ENCODE assay signal across 12 cellular contexts in the genomic region with DNA sequence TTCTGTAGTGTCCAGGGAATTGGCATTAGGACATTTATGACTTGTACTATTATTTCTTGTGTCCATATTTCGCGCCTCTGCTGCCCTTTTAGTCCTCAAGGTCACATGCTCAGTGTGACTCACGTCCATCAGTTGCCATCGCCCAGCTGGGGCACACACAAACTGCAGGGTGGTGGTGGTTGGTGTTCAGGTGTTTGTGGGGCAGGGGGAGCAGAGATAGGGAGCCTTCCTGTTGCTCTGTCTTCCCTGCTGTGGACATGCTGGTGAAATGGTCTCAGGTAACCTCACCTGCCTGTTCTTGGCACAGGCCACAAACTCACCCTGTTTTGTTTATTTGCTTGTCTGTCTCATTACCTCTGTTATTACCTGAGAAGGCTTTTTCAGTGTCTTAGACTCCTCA. TPM values are rescaled to one million over a fixed set of nuclear protein-coding genes. Genes with fewer than 3 reads are reported as not detected.
A peak's percentile ranks its signal among the peaks of the same experiment; 100 is the strongest.
DNase-seq lines count a peak whose midpoint lies in the region; ATAC-seq and TF ChIP-seq lines count a peak whose summit lies in the region.
"Had no signal": no experiment of that assay in that cellular context is flagged by ENCODE, and none has a peak within 500 bp of the region (broad histone marks: within the 10 kb centered on the region; RNA-seq: fewer than 3 reads in every experiment).

No MANE protein-coding gene starts in this region.

- no peak overlapping the region for H3K4me3 Mint-ChIP-seq in chondrocyte (ENCODE audit: unreplicated experiment)
- H3K4me3 Mint-ChIP-seq in natural killer cell treated with Interleukin-12 subunit alpha and Interleukin-12 subunit beta and Interleukin-15 and Interleukin-18, amount 100 ng/mL, for 72 hours, result peak overlapping the region; percentile 81

- no peak for TF ChIP-seq EP300 in esophagus muscularis mucosa (IDR thresholded peaks at IDR 0.05)

- intact Hi-C loops in colonic mucosa (cut with DNase I) (no loop called here), esophagus muscularis mucosa (cut with DNase I) (no loop called here), thyroid gland (cut with DNase I) (no loop called here)

- no peak for ATAC-seq in natural killer cell treated with Interleukin-12 subunit alpha and Interleukin-12 subunit beta and Interleukin-15 and Interleukin-18, amount 100 ng/mL, for 72 hours

- no peak overlapping the region for H3K27ac ChIP-seq in colonic mucosa
- no peak overlapping the region for H3K27ac ChIP-seq in esophagus muscularis mucosa (replicated peaks in 1 of 4)
- no peak overlapping the region for H3K27ac ChIP-seq in thyroid gland
- H3K27ac ChIP-seq: coronary artery had no signal

- H3K36me3 ChIP-seq in colonic mucosa (peaks cover 16% of the 10 kb centered on the region), esophagus muscularis mucosa (peaks cover 39 to 80% (median 74%) of the 10 kb centered on the region in 4 donors), thyroid gland (peaks cover 24 to 33% of the 10 kb centered on the region in 2 donors)

- H3K27me3 Mint-ChIP-seq in chondrocyte (ENCODE audit: low read depth), result no peaks in the 10 kb centered on the region
- no peaks in the 10 kb centered on the region for H3K27me3 Mint-ChIP-seq in natural killer cell treated with Interleukin-12 subunit alpha and Interleukin-12 subunit beta and Interleukin-15 and Interleukin-18, amount 100 ng/mL, for 72 hours

- no peaks in the 10 kb centered on the region for H3K9me3 ChIP-seq in colonic mucosa
- no peaks in the 10 kb centered on the region for H3K9me3 ChIP-seq in esophagus muscularis mucosa
- no peaks in the 10 kb centered on the region for H3K9me3 ChIP-seq in thyroid gland

- 79% methylated on average over 4 of the region's 4 CpGs for WGBS in esophagus muscularis mucosa
- WGBS in thyroid gland, 2 donors, result 90 to 93% methylated on average over 4 of the region's 4 CpGs

- peak overlapping the region; percentile 90 for H3K27ac Mint-ChIP-seq in chondrocyte (ENCODE audit: unreplicated experiment)
- peak overlapping the region; percentile 79 to 94 for H3K27ac Mint-ChIP-seq in natural killer cell treated with Interleukin-12 subunit alpha and Interleukin-12 subunit beta and Interleukin-15 and Interleukin-18, amount 100 ng/mL, for 72 hours

- H3K9ac ChIP-seq in colonic mucosa (ENCODE audit: low read depth in 2 of 2, low read length in 2 of 2), result no peak overlapping the region

- H3K4me3 ChIP-seq in colonic mucosa, result no peak overlapping the region
- H3K4me3 ChIP-seq in esophagus muscularis mucosa, result no peak overlapping the region
- H3K4me3 ChIP-seq in thyroid gland (replicated peaks in 1 of 3), result no peak overlapping the region
- H3K4me3 ChIP-seq: coronary artery had no signal

- peaks cover 18% of the 10 kb centered on the region for H3K36me3 Mint-ChIP-seq in chondrocyte (ENCODE audit: low read depth)
- H3K36me3 Mint-ChIP-seq in natural killer cell treated with Interleukin-12 subunit alpha and Interleukin-12 subunit beta and Interleukin-15 and Interleukin-18, amount 100 ng/mL, for 72 hours, result peaks cover 4% of the 10 kb centered on the region

- H3K27me3 ChIP-seq in colonic mucosa (no peaks in the 10 kb centered on the region), esophagus muscularis mucosa (no peaks in the 10 kb centered on the region), thyroid gland (no peaks in the 10 kb centered on the region)

- H3K4me1 ChIP-seq in colonic mucosa, result no peaks in the 10 kb centered on the region
- H3K4me1 ChIP-seq in esophagus muscularis mucosa, result peaks cover 2 to 26% (median 21%) of the 10 kb centered on the region in 4 donors
- H3K4me1 ChIP-seq in thyroid gland, result no peaks in the 10 kb centered on the region

- no peak for TF ChIP-seq POLR2A in esophagus muscularis mucosa (IDR thresholded peaks at IDR 0.05; ENCODE audit: low read depth)
- TF ChIP-seq POLR2A in thyroid gland (IDR thresholded peaks at IDR 0.05), result no peak

- TF ChIP-seq CTCF in chondrocyte (IDR thresholded peaks at IDR 0.05) (no peak), colonic mucosa (IDR thresholded peaks at IDR 0.05) (no peak), esophagus muscularis mucosa (IDR thresholded peaks at IDR 0.05) (no peak), thyroid gland (IDR thresholded peaks at IDR 0.05) (no peak)

- DNase-seq in EH (ENCODE audit: low read depth) (peak; percentile 52), NCI-H2029 (lab: John Stamatoyannopoulos, UW) (peak; percentile 81), chondrocyte (ENCODE audit: low spot score) (no peak), colonic mucosa (no peak), esophagus muscularis mucosa (ENCODE audit: extremely low spot score) (no peak), anterior cingulate cortex (lab: John Stamatoyannopoulos, UW) (no peak), thyroid gland (no peak)
- DNase-seq in natural killer cell treated with Interleukin-12 subunit alpha and Interleukin-12 subunit beta and Interleukin-15 and Interleukin-18, amount 100 ng/mL, for 72 hours (ENCODE audit: low spot score), result no peak
- DNase-seq: activated CD8-positive, alpha-beta memory T cell treated with anti-CD3 and anti-CD28 coated beads, Interleukin-2, amount 50 U/mL, for 4 hours; NCI-H526; retina had no signal

- no peaks in the 10 kb centered on the region for H3K9me3 Mint-ChIP-seq in chondrocyte (ENCODE audit: low read depth)
- no peaks in the 10 kb centered on the region for H3K9me3 Mint-ChIP-seq in natural killer cell treated with Interleukin-12 subunit alpha and Interleukin-12 subunit beta and Interleukin-15 and Interleukin-18, amount 100 ng/mL, for 72 hours

- H3K4me1 Mint-ChIP-seq in chondrocyte (ENCODE audit: low read depth), result peaks cover 17% of the 10 kb centered on the region
- H3K4me1 Mint-ChIP-seq in natural killer cell treated with Interleukin-12 subunit alpha and Interleukin-12 subunit beta and Interleukin-15 and Interleukin-18, amount 100 ng/mL, for 72 hours (ENCODE audit: low read depth in 2 of 2), result peaks cover 20 to 26% of the 10 kb centered on the region in 2 donors

RNA-seq across cellular contexts. Expression of gene PRR12, which starts 22.4 kb away (rescaled TPM):
- total RNA-seq in chondrocyte, result 23.8 to 33.9 TPM (median 28.1 TPM) in 3 replicates
- 10 to 100 TPM; 29.7 to 45.7 TPM for total RNA-seq in natural killer cell treated with Interleukin-12 subunit alpha and Interleukin-12 subunit beta and Interleukin-15 and Interleukin-18, amount 100 ng/mL, for 72 hours
- 10 to 100 TPM; 17.5 to 33.1 TPM for total RNA-seq in colonic mucosa
- 10 to 100 TPM in 3 of 4 donors, 1 to 10 TPM in 1; 9.4 to 29.1 (median 16.3) TPM for total RNA-seq in esophagus muscularis mucosa
- 10 to 100 TPM in 3 of 4 donors, 1 to 10 TPM in 1; 7.3 to 15.6 (median 12.4) TPM for total RNA-seq in thyroid gland

RNA-seq across cellular contexts. Expression of gene RRAS, which starts 26.6 kb away (rescaled TPM):
- 61.7 to 113 TPM (median 104 TPM) in 3 replicates for total RNA-seq in chondrocyte
- 10 to 100 TPM in 1 of 2 donors, 1 to 10 TPM in 1; 4.1 to 10.4 TPM for total RNA-seq in natural killer cell treated with Interleukin-12 subunit alpha and Interleukin-12 subunit beta and Interleukin-15 and Interleukin-18, amount 100 ng/mL, for 72 hours
- 10 to 100 TPM; 45.7 to 62.2 TPM for total RNA-seq in colonic mucosa
- 100 to 1,000 TPM; 134 to 205 (median 187) TPM for total RNA-seq in esophagus muscularis mucosa
- 10 to 100 TPM; 24.0 to 44.5 (median 28.8) TPM for total RNA-seq in thyroid gland

RNA-seq across cellular contexts. Expression of gene SCAF1, which starts 28.6 kb away (rescaled TPM):
- total RNA-seq in chondrocyte (76.3 to 79.0 TPM (median 77.3 TPM) in 3 replicates), colonic mucosa (10 to 100 TPM; 54.2 to 85.7 TPM), esophagus muscularis mucosa (10 to 100 TPM; 19.2 to 50.9 (median 30.9) TPM), thyroid gland (10 to 100 TPM; 17.5 to 38.4 (median 25.8) TPM)
- total RNA-seq in natural killer cell treated with Interleukin-12 subunit alpha and Interleukin-12 subunit beta and Interleukin-15 and Interleukin-18, amount 100 ng/mL, for 72 hours, result 100 to 1,000 TPM in 1 of 2 donors, 10 to 100 TPM in 1; 75.8 to 106 TPM

RNA-seq across cellular contexts. Expression of gene PRRG2, which starts 32.3 kb away (rescaled TPM):
- total RNA-seq in chondrocyte (0.17 to 0.56 TPM (median 0.39 TPM) in 3 replicates), colonic mucosa (10 to 100 TPM; 16.2 to 20.2 TPM), esophagus muscularis mucosa (1 to 10 TPM in 2 of 4 donors, under 1 TPM in 1, not detected in 1; 0.17 to 2.5 (median 1.6) TPM), thyroid gland (10 to 100 TPM in 3 of 4 donors, 1 to 10 TPM in 1; 8.9 to 29.6 (median 25.0) TPM)
- total RNA-seq in natural killer cell treated with Interleukin-12 subunit alpha and Interleukin-12 subunit beta and Interleukin-15 and Interleukin-18, amount 100 ng/mL, for 72 hours, result 1 to 10 TPM in 1 of 2 donors, under 1 TPM in 1; 0.81 to 1.5 TPM

RNA-seq across cellular contexts. Expression of gene NOSIP, which starts 33.0 kb away (rescaled TPM):
- total RNA-seq in chondrocyte (41.0 to 47.0 TPM (median 46.5 TPM) in 3 replicates), colonic mucosa (10 to 100 TPM; 63.2 to 91.2 TPM), esophagus muscularis mucosa (10 to 100 TPM; 51.0 to 71.6 (median 59.2) TPM), thyroid gland (10 to 100 TPM; 46.1 to 94.6 (median 64.7) TPM)
- total RNA-seq in natural killer cell treated with Interleukin-12 subunit alpha and Interleukin-12 subunit beta and Interleukin-15 and Interleukin-18, amount 100 ng/mL, for 72 hours, result 10 to 100 TPM; 70.6 to 75.2 TPM

Comparison
In these comparisons a context has a peak if more than half of its experiments do, and no peak if none do; other contexts are left out.
1. DNase-seq: peak in EH (single experiment) and NCI-H2029 (single experiment); none in chondrocyte (single experiment), natural killer cell treated with Interleukin-12 subunit alpha and Interleukin-12 subunit beta and Interleukin-15 and Interleukin-18, amount 100 ng/mL, for 72 hours (single experiment), colonic mucosa (single experiment), esophagus muscularis mucosa (single experiment), anterior cingulate cortex (0 of 58) and thyroid gland (0 of 2).